ENCODE assay signal across 7 cellular contexts in genomic region chr2:20578895-20579825, GRCh38.
A peak's percentile ranks its signal among the peaks of the same experiment; 100 is the strongest.
DNase-seq lines count a peak whose midpoint lies in the region; ATAC-seq and TF ChIP-seq lines count a peak whose summit lies in the region.

No MANE protein-coding gene starts in this region.

- no peak overlapping the region for H3K4me3 ChIP-seq in duodenal mucosa (ENCODE audit: low read depth in 1 of 2, low read length in 2 of 2)
- H3K4me3 ChIP-seq in upper lobe of right lung = no peak overlapping the region

- intact Hi-C loops in upper lobe of right lung (cut with DNase I) = no loop called here

- TF ChIP-seq CTCF in upper lobe of right lung (IDR thresholded peaks at IDR 0.05) = no peak

- DNase-seq in NCI-H446 (lab: John Stamatoyannopoulos, UW) (peak; percentile 83 to 91), lung microvascular endothelial cell (ENCODE audit: low read depth in 2 of 2) (peak; percentile 96 to 100), upper lobe of right lung (peak; percentile 64)
- DNase-seq in stimulated activated CD4-positive, alpha-beta T cell treated with anti-CD3 and anti-CD28 coated beads, Interleukin-4, amount 100 ng/mL, for 4 hours = no peak

- peaks cover 32 to 39% of the 10 kb centered on the region in 2 donors for H3K4me1 ChIP-seq in duodenal mucosa (ENCODE audit: control insufficient read depth in 1 of 2, insufficient read depth in 2 of 2, low read length in 2 of 2)
- H3K4me1 ChIP-seq in upper lobe of right lung = peaks cover 34% of the 10 kb centered on the region

- H3K36me3 ChIP-seq in duodenal mucosa (ENCODE audit: control insufficient read depth in 1 of 2, insufficient read depth in 2 of 2, low read length in 2 of 2) (no peaks in the 10 kb centered on the region), upper lobe of right lung (no peaks in the 10 kb centered on the region)

- H3K9ac ChIP-seq in duodenal mucosa (ENCODE audit: low read depth in 1 of 2, low read length in 2 of 2) = no peak overlapping the region

- H3K27me3 ChIP-seq in duodenal mucosa (ENCODE audit: control insufficient read depth in 1 of 2, insufficient read depth in 2 of 2, low read length in 2 of 2) (no peaks in the 10 kb centered on the region), upper lobe of right lung (no peaks in the 10 kb centered on the region)

- H3K9me3 ChIP-seq in duodenal mucosa (ENCODE audit: control insufficient read depth in 1 of 2, low read length in 2 of 2) = peaks cover 0 to 6% of the 10 kb centered on the region in 2 donors
- peaks cover 3% of the 10 kb centered on the region for H3K9me3 ChIP-seq in upper lobe of right lung

- ATAC-seq in GM18520 (IDR thresholded peaks at IDR 0.05; ENCODE audit: unreplicated experiment) = peak; percentile 41
- ATAC-seq in HG02763 (IDR thresholded peaks at IDR 0.05; ENCODE audit: unreplicated experiment) = peak; percentile 58
- ATAC-seq in upper lobe of right lung = peak; percentile 47

- H3K27ac ChIP-seq in duodenal mucosa (ENCODE audit: low read depth, low read length) = peak overlapping the region; percentile 76
- H3K27ac ChIP-seq in upper lobe of right lung = peak overlapping the region; percentile 63

Comparison
In these comparisons a context has a peak if more than half of its experiments do, and no peak if none do; other contexts are left out.
1. DNase-seq: peak in NCI-H446 (2 of 2), lung microvascular endothelial cell (2 of 2) and upper lobe of right lung (single experiment); none in stimulated activated CD4-positive, alpha-beta T cell treated with anti-CD3 and anti-CD28 coated beads, Interleukin-4, amount 100 ng/mL, for 4 hours (0 of 2).
2. Peak in every context shown above with its lines, with median percentiles within 50 percentile points of each other: ATAC-seq.